Comparison of ENCODE assay signal across 8 cellular contexts in the genomic region with DNA sequence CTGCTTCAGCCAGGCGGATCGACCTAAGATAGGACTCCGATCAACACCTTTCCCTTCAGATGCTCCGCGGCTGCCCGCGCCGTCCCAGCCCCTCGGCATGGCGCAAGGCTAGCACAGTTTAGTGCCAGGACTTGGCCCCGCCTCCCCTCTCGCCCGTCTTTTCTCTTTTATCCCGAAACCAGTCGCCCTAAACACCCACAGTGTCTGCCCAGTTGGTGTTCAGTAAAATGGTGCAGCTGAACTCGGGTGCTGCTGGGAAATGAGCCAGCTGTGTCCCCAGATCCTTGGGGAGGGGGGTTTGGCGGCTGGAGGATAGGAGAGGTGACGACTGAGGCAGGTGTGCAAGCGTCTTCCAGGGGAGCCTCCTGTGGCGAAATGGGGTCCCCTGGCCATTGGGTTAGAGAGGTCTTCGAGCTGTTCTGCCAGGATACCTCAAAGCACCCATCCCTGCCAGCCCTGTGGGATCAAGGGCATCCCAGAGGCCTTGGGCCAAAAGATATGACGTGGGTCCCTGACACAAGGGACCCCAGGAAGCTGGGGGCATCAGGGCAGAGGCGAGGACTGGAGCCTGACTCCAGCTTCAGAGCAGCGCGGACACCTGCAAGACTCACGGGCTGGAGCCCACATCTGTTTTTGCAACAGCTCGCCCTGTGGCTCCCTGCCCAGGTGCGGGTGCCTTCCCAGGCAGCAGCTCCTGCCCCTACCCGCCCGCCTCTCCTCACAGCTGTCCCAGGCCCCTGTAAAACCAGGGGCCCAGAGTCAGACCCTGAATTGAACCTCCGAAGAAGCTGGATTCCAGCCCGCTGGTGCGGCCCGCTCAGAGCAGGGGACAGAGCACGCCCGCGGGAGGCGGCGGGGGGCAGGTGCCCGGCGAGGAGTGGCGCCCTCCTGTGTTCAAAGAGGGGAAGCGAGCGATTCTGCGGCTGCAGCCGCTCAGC.
DNase-seq lines count a peak whose midpoint lies in the region; ATAC-seq lines count a peak whose summit lies in the region.

No MANE protein-coding gene starts in this region.

- H3K9ac ChIP-seq in duodenal mucosa (ENCODE audit: low read depth in 1 of 2, low read length in 2 of 2) (peak overlapping the region in 1 of 2 donors; percentile 39), mesenchymal stem cell (ENCODE audit: low read length) (peak overlapping the region; percentile 20)

- H2BK12ac ChIP-seq in mesenchymal stem cell (ENCODE audit: low read length in 2 of 2): no peak overlapping the region

- DNase-seq in DMS53 treated with DMSO at 0.1 percent for 48 hours (lab: John Stamatoyannopoulos, UW; ENCODE audit: unreplicated experiment): peak; percentile 71
- peak; percentile 70 for DNase-seq in NCI-H2227 (lab: John Stamatoyannopoulos, UW; ENCODE audit: unreplicated experiment)
- DNase-seq in activated CD4-positive, alpha-beta T cell treated with anti-CD3 and anti-CD28 coated beads, Interleukin-2, amount 50 U/mL, for 24 hours (ENCODE audit: low read depth in 1 of 2, low spot score in 1 of 2): peak; percentile 44 to 51
- DNase-seq in mesenchymal stem cell: peak; percentile 34
- DNase-seq in stimulated activated CD8-positive, alpha-beta memory T cell treated with anti-CD3 and anti-CD28 coated beads, Interleukin-15, amount 100 ng/mL, for 1 hour (ENCODE audit: low read depth): peak; percentile 43

- H3K27ac ChIP-seq in duodenal mucosa (ENCODE audit: low read depth, low read length): no peak overlapping the region
- H3K27ac ChIP-seq in mesenchymal stem cell (ENCODE audit: low read length, poor library complexity, severe bottlenecking): no peak overlapping the region

- H2BK5ac ChIP-seq in mesenchymal stem cell (ENCODE audit: low read depth, low read length, poor library complexity, severe bottlenecking): no peak overlapping the region

- peak overlapping the region in 1 of 2 experiments; percentile 23 for H3K23ac ChIP-seq in mesenchymal stem cell (ENCODE audit: low read length in 2 of 2)

- WGBS in mesenchymal stem cell: 29% methylated on average over 40 of the region's 46 CpGs

- ATAC-seq in HG02588 (IDR thresholded peaks at IDR 0.05; ENCODE audit: unreplicated experiment) (peak; percentile 66), GM21515 (IDR thresholded peaks at IDR 0.05; ENCODE audit: unreplicated experiment) (no peak)

- H3K4me1 ChIP-seq in duodenal mucosa (ENCODE audit: control insufficient read depth in 1 of 2, insufficient read depth in 2 of 2, low read length in 2 of 2): peaks cover 9 to 10% of the 10 kb centered on the region in 2 donors
- peaks cover 10% of the 10 kb centered on the region for H3K4me1 ChIP-seq in mesenchymal stem cell (ENCODE audit: control insufficient read depth, insufficient read depth, low read depth, low read length)

- no peak overlapping the region for H2BK120ac ChIP-seq in mesenchymal stem cell (ENCODE audit: low read depth, low read length)

- H3K4me2 ChIP-seq in mesenchymal stem cell (ENCODE audit: low read length, poor library complexity, severe bottlenecking): peak overlapping the region; percentile 48

- H3K27me3 ChIP-seq in duodenal mucosa (ENCODE audit: control insufficient read depth in 1 of 2, insufficient read depth in 2 of 2, low read length in 2 of 2) (peaks cover 17 to 18% of the 10 kb centered on the region in 2 donors), mesenchymal stem cell (ENCODE audit: control insufficient read depth in 1 of 2, insufficient read depth in 1 of 2, low read length in 2 of 2) (peaks cover 34 to 56% of the 10 kb centered on the region in 2 experiments)

- no peaks in the 10 kb centered on the region for H3K79me1 ChIP-seq in mesenchymal stem cell (replicated peaks; ENCODE audit: low read length, poor library complexity, severe bottlenecking)

- no peaks in the 10 kb centered on the region for H3K36me3 ChIP-seq in duodenal mucosa (ENCODE audit: control insufficient read depth in 1 of 2, insufficient read depth in 2 of 2, low read length in 2 of 2)
- H3K36me3 ChIP-seq in mesenchymal stem cell (ENCODE audit: control insufficient read depth in 1 of 2, insufficient read depth in 2 of 2, low read depth in 1 of 2, low read length in 2 of 2): no peaks in the 10 kb centered on the region

- H3K4ac ChIP-seq in mesenchymal stem cell (ENCODE audit: low read depth in 1 of 2, low read length in 2 of 2): no peak overlapping the region

- H2AFZ ChIP-seq in mesenchymal stem cell (ENCODE audit: low read depth, low read length): no peak overlapping the region

- no peak overlapping the region for H2BK15ac ChIP-seq in mesenchymal stem cell (ENCODE audit: low read depth, poor library complexity, severe bottlenecking)

- H2AK5ac ChIP-seq in mesenchymal stem cell (ENCODE audit: low read length, severe bottlenecking): no peak overlapping the region

- H4K91ac ChIP-seq in mesenchymal stem cell (ENCODE audit: low read length): no peak overlapping the region

- H3K18ac ChIP-seq in mesenchymal stem cell (ENCODE audit: low read depth in 1 of 2, low read length in 2 of 2): no peak overlapping the region

- H3K4me3 ChIP-seq in duodenal mucosa (ENCODE audit: low read depth in 1 of 2, low read length in 2 of 2) (peak overlapping the region; percentile 62 to 67), mesenchymal stem cell (ENCODE audit: insufficient read depth in 1 of 2, low read depth in 1 of 2, low read length in 2 of 2) (peak overlapping the region in 1 of 2 experiments; percentile 74)

- H3K9me3 ChIP-seq in duodenal mucosa (ENCODE audit: control insufficient read depth in 1 of 2, low read length in 2 of 2): no peaks in the 10 kb centered on the region
- H3K9me3 ChIP-seq in mesenchymal stem cell (ENCODE audit: control insufficient read depth, low read length): no peaks in the 10 kb centered on the region

- H4K8ac ChIP-seq in mesenchymal stem cell (ENCODE audit: low read length): no peak overlapping the region

- no peak overlapping the region for H3K14ac ChIP-seq in mesenchymal stem cell (ENCODE audit: low read length in 2 of 2)
